In genomic region chr12:82565982-82566381, GRCh38 we compare ENCODE assay signal across 30 cellular contexts.
"Had no signal": no experiment of that assay in that cellular context is flagged by ENCODE, and none has a peak within 500 bp of the region (broad histone marks: within the 10 kb centered on the region; RNA-seq: fewer than 3 reads in every experiment).

No MANE protein-coding gene starts in this region.

- H3K36me3 ChIP-seq: adrenal gland, esophagus squamous epithelium, gastroesophageal sphincter, heart right ventricle had no signal

- H3K27me3 ChIP-seq: adrenal gland, body of pancreas, esophagus squamous epithelium, gastroesophageal sphincter, heart right ventricle had no signal

- H3K27ac ChIP-seq: adrenal gland, body of pancreas, epithelial cell of prostate, esophagus squamous epithelium, gastroesophageal sphincter, heart right ventricle had no signal

- ATAC-seq: activated CD4-positive, alpha-beta T cell treated with anti-CD3 and anti-CD28 coated beads for 36 hours; activated CD8-positive, alpha-beta memory T cell treated with anti-CD3 and anti-CD28 coated beads, Interleukin-2, amount 10 ng/mL, durations not matched to agents 7 days and 5 days; activated CD8-positive, alpha-beta T cell treated with anti-CD3 and anti-CD28 coated beads, Interleukin-2, amount 10 ng/mL, durations not matched to agents 7 days and 5 days; activated naive CD8-positive, alpha-beta T cell treated with anti-CD3 and anti-CD28 coated beads, Interleukin-2, amount 50 U/mL, for 24 hours; body of pancreas; effector memory CD8-positive, alpha-beta T cell; gastroesophageal sphincter; heart right ventricle had no signal

- H3K9me3 ChIP-seq: adrenal gland, body of pancreas, esophagus squamous epithelium, gastroesophageal sphincter, heart right ventricle had no signal

- FAIRE-seq: colon had no signal

- H3K4me1 ChIP-seq: adrenal gland, body of pancreas, esophagus squamous epithelium, gastroesophageal sphincter, heart right ventricle had no signal

- H3K4me3 ChIP-seq: adrenal gland, body of pancreas, esophagus squamous epithelium, gastroesophageal sphincter, heart right ventricle had no signal

- DNase-seq: activated CD4-positive, alpha-beta memory T cell treated with anti-CD3 and anti-CD28 coated beads for 36 hours; activated CD4-positive, alpha-beta T cell treated with anti-CD3 and anti-CD28 coated beads for 36 hours; activated CD4-positive, alpha-beta T cell treated with anti-CD3 and anti-CD28 coated beads, Interleukin-2, amount 10 ng/mL, durations not matched to agents 24 days and 14 days; activated CD4-positive, CD25-positive, alpha-beta regulatory T cell; activated CD4-positive, CD25-positive, alpha-beta regulatory T cell treated with anti-CD3 and anti-CD28 coated beads, Interleukin-2, amount 50 U/mL, for 72 hours; activated CD8-positive, alpha-beta memory T cell treated with anti-CD3 and anti-CD28 coated beads, Interleukin-2, amount 10 ng/mL, durations not matched to agents 7 days and 5 days; activated CD8-positive, alpha-beta memory T cell treated with anti-CD3 and anti-CD28 coated beads, Interleukin-2, amount 50 U/mL, for 4 hours; activated CD8-positive, alpha-beta T cell treated with anti-CD3 and anti-CD28 coated beads, Interleukin-2, amount 10 ng/mL, durations not matched to agents 7 days and 5 days; activated effector memory CD4-positive, alpha-beta T cell treated with anti-CD3 and anti-CD28 coated beads, Interleukin-2, amount 50 U/mL, for 16 hours; activated naive CD4-positive, alpha-beta T cell treated with anti-CD3 and anti-CD28 coated beads for 36 hours; activated naive CD8-positive, alpha-beta T cell treated with anti-CD3 and anti-CD28 coated beads for 36 hours; activated naive CD8-positive, alpha-beta T cell treated with anti-CD3 and anti-CD28 coated beads, Interleukin-2, amount 50 U/mL, for 24 hours; activated T-cell treated with anti-CD3 and anti-CD28 coated beads, Interleukin-2, amount 50 U/mL, for 1 hour; activated T-cell treated with anti-CD3 and anti-CD28 coated beads, Interleukin-2, amount 50 U/mL, for 48 hours; adrenal gland; amygdala; aorta; body of pancreas; caudate nucleus; cortex of kidney; dermis blood vessel endothelial cell; effector CD4-positive, alpha-beta T cell; effector memory CD8-positive, alpha-beta T cell; esophagus squamous epithelium; foreskin melanocyte; heart right ventricle; T-helper 2 cell had no signal
